Comparison of ENCODE assay signal across 7 cellular contexts in genomic region chr3:54040476-54040875, GRCh38.
"Had no signal": no experiment of that assay in that cellular context is flagged by ENCODE, and none has a peak within 500 bp of the region (broad histone marks: within the 10 kb centered on the region; RNA-seq: fewer than 3 reads in every experiment).

No MANE protein-coding gene starts in this region.

- H3K9me3 ChIP-seq: HAP-1 had no signal

- H3K4me3 ChIP-seq: GM23248, HAP-1 had no signal

- H3K27ac ChIP-seq: GM23248, HL-60 had no signal

- H3K36me3 ChIP-seq: HAP-1 had no signal

- DNase-seq: GM23248, GOT3, H7, HFFc6, KBM-7 had no signal
